In genomic region chrX:119482041-119482440, GRCh38 we compare ENCODE assay signal across 8 cellular contexts. TPM values are rescaled to one million over a fixed set of nuclear protein-coding genes. Genes with fewer than 3 reads are reported as not detected.
A peak's percentile ranks its signal among the peaks of the same experiment; 100 is the strongest.
DNase-seq lines count a peak whose midpoint lies in the region; ATAC-seq and TF ChIP-seq lines count a peak whose summit lies in the region.

No MANE protein-coding gene starts in this region.

- H3K27me3 ChIP-seq in NT2/D1 (ENCODE audit: insufficient read depth, insufficient read length) (peaks cover 3% of the 10 kb centered on the region), esophagus squamous epithelium (no peaks in the 10 kb centered on the region), sigmoid colon (no peaks in the 10 kb centered on the region)

- H3K4me1 ChIP-seq in NT2/D1 (ENCODE audit: insufficient read depth, insufficient read length): peaks cover 3% of the 10 kb centered on the region
- H3K4me1 ChIP-seq in esophagus squamous epithelium: peaks cover 0 to 56% (median 9%) of the 10 kb centered on the region in 3 donors
- peaks cover 0 to 8% (median 0%) of the 10 kb centered on the region in 4 donors for H3K4me1 ChIP-seq in sigmoid colon

- TF ChIP-seq POLR2A in esophagus squamous epithelium (IDR thresholded peaks at IDR 0.05) (no peak), sigmoid colon (IDR thresholded peaks at IDR 0.05) (no peak)

- intact Hi-C loops in esophagus squamous epithelium (cut with DNase I): no loop called here
- intact Hi-C loops in sigmoid colon (cut with DNase I): loop anchor here (2.0 to 10.0 kb wide), 2 partner anchors 13 to 93 kb away; partner anchors contain the start of genes SLC25A5 and UBE2A

- H3K36me3 ChIP-seq in NT2/D1 (ENCODE audit: insufficient read depth, insufficient read length, low read length) (no peaks in the 10 kb centered on the region), esophagus squamous epithelium (no peaks in the 10 kb centered on the region), sigmoid colon (no peaks in the 10 kb centered on the region)

- ATAC-seq in GM18868 (IDR thresholded peaks at IDR 0.05; ENCODE audit: unreplicated experiment) (peak; percentile 10), GM18511 (IDR thresholded peaks at IDR 0.05; ENCODE audit: unreplicated experiment) (no peak), HG03439 (IDR thresholded peaks at IDR 0.05; ENCODE audit: unreplicated experiment) (no peak)

- DNase-seq in NT2/D1 (ENCODE audit: low read depth, low spot score): no peak
- no peak for DNase-seq in esophagus squamous epithelium (lab: John Stamatoyannopoulos, UW)
- peak; percentile 61 for DNase-seq in sigmoid colon
- no peak for DNase-seq in DMS153 treated with DMSO at 0.1 percent for 48 hours (lab: John Stamatoyannopoulos, UW; ENCODE audit: unreplicated experiment)
- DNase-seq in NCI-H446 treated with DMSO at 0.1 percent for 48 hours (lab: John Stamatoyannopoulos, UW): no peak

- WGBS in esophagus squamous epithelium, 2 donors: 17 to 67% methylated on average over 3 to 9 of the region's 10 CpGs
- 52% methylated on average over 10 of the region's 10 CpGs for WGBS in sigmoid colon, 2 donors

- H3K4me3 ChIP-seq in NT2/D1 (ENCODE audit: insufficient read length, low read depth) (peak overlapping the region; percentile 19), esophagus squamous epithelium (peak overlapping the region in 3 of 4 donors; percentile 34 to 59 (median 41)), sigmoid colon (peak overlapping the region in 3 of 4 donors; percentile 42 to 48 (median 46))

- TF ChIP-seq CTCF in esophagus squamous epithelium (IDR thresholded peaks at IDR 0.05) (no peak), sigmoid colon (IDR thresholded peaks at IDR 0.05) (no peak)

- H3K27ac ChIP-seq in esophagus squamous epithelium: peak overlapping the region; percentile 67 to 83 (median 76)
- peak overlapping the region; percentile 58 to 68 (median 63) for H3K27ac ChIP-seq in sigmoid colon

- H3K9ac ChIP-seq in NT2/D1 (ENCODE audit: insufficient read length, low read depth): peak overlapping the region; percentile 73

- no peak for TF ChIP-seq EP300 in sigmoid colon (IDR thresholded peaks at IDR 0.05)

- H3K9me3 ChIP-seq in NT2/D1 (ENCODE audit: insufficient read depth, low read length): no peaks in the 10 kb centered on the region
- no peaks in the 10 kb centered on the region for H3K9me3 ChIP-seq in esophagus squamous epithelium
- no peaks in the 10 kb centered on the region for H3K9me3 ChIP-seq in sigmoid colon

RNA-seq across cellular contexts. Expression of gene SLC25A5, which starts 13.8 kb away (rescaled TPM):
- total RNA-seq in esophagus squamous epithelium: 100 to 1,000 TPM; 427 to 606 (median 480) TPM
- 100 to 1,000 TPM; 269 to 356 (median 336) TPM for total RNA-seq in sigmoid colon
- 1,000 to 10,000 TPM in 2 of 3 donors, 100 to 1,000 TPM in 1; 934 to 2,420 (median 1,374) TPM for polyA plus RNA-seq in sigmoid colon
